ENCODE assay signal across 35 cellular contexts in genomic region chr11:131717616-131718015, GRCh38.
"Had no signal": no experiment of that assay in that cellular context is flagged by ENCODE, and none has a peak within 500 bp of the region (broad histone marks: within the 10 kb centered on the region; RNA-seq: fewer than 3 reads in every experiment).

No MANE protein-coding gene starts in this region.

- H3K4me2 ChIP-seq: KMS-11 had no signal

- H3K9ac ChIP-seq: KMS-11 had no signal

- DNase-seq: Karpas-422, Kasumi-1, KBM-7, KG1, MG63, MM.1S, MV-4-11, NCI-H1048, NCI-H1092, NCI-H1092 treated with DMSO at 0.1 percent for 48 hours, NCI-H1105, NCI-H1105 treated with DMSO at 0.1 percent for 48 hours, NCI-H1417, NCI-H1417 treated with DMSO at 0.1 percent for 48 hours, NCI-H1436, NCI-H1436 treated with DMSO at 0.1 percent for 48 hours, NCI-H146, NCI-H1694, NCI-H1694 treated with DMSO at 0.1 percent for 48 hours, NCI-H187, NCI-H187 treated with DMSO at 0.1 percent for 48 hours, NCI-H1930, NCI-H2029, NCI-H2029 treated with DMSO at 0.1 percent for 48 hours, NCI-H2081, NCI-H2081 treated with DMSO at 0.1 percent for 48 hours, NCI-H2107, NCI-H2171, NCI-H2171 treated with DMSO at 0.1 percent for 48 hours, NCI-H2227 treated with DMSO at 0.1 percent for 48 hours, NCI-H226, NCI-H345, NCI-H446, NCI-H446 treated with DMSO at 0.1 percent for 48 hours had no signal

- H3K27ac ChIP-seq: KMS-11 had no signal

- H3K27me3 ChIP-seq: MG63 had no signal

- H3K9me3 ChIP-seq: MG63 had no signal

- H3K4me3 ChIP-seq: MG63 had no signal

- H3K36me3 ChIP-seq: MG63 had no signal
